Comparison of ENCODE assay signal across 36 cellular contexts in genomic region chrX:56089376-56089775, GRCh38.
"Had no signal": no experiment of that assay in that cellular context is flagged by ENCODE, and none has a peak within 500 bp of the region (broad histone marks: within the 10 kb centered on the region; RNA-seq: fewer than 3 reads in every experiment).

No MANE protein-coding gene starts in this region.

- H3K4me1 Mint-ChIP-seq: activated CD4-positive, alpha-beta T cell treated with anti-CD3 and anti-CD28 coated beads, Interleukin-2, amount 10 ng/mL, durations not matched to agents 24 days and 14 days; activated CD8-positive, alpha-beta memory T cell treated with anti-CD3 and anti-CD28 coated beads, Interleukin-2, amount 10 ng/mL, durations not matched to agents 7 days and 5 days; activated naive CD4-positive, alpha-beta T cell treated with anti-CD3 and anti-CD28 coated beads, Interleukin-2, amount 10 ng/mL, durations not matched to agents 7 days and 5 days; activated naive CD4-positive, alpha-beta T cell treated with anti-CD3 and anti-CD28 coated beads, Interleukin-2, amount 50 U/mL, for 24 hours; activated naive CD8-positive, alpha-beta T cell treated with anti-CD3 and anti-CD28 coated beads, Interleukin-2, amount 10 ng/mL, durations not matched to agents 7 days and 5 days; activated naive CD8-positive, alpha-beta T cell treated with anti-CD3 and anti-CD28 coated beads, Interleukin-2, amount 50 U/mL, for 24 hours; brain; central memory CD8-positive, alpha-beta T cell had no signal

- H3K36me3 Mint-ChIP-seq: activated CD4-positive, alpha-beta memory T cell treated with anti-CD3 and anti-CD28 coated beads for 36 hours; activated CD8-positive, alpha-beta memory T cell treated with anti-CD3 and anti-CD28 coated beads, Interleukin-2, amount 10 ng/mL, durations not matched to agents 7 days and 5 days; activated naive CD4-positive, alpha-beta T cell treated with anti-CD3 and anti-CD28 coated beads, Interleukin-2, amount 10 ng/mL, durations not matched to agents 7 days and 5 days; activated naive CD4-positive, alpha-beta T cell treated with anti-CD3 and anti-CD28 coated beads, Interleukin-2, amount 50 U/mL, for 24 hours; activated naive CD8-positive, alpha-beta T cell treated with anti-CD3 and anti-CD28 coated beads, Interleukin-2, amount 10 ng/mL, durations not matched to agents 7 days and 5 days; brain had no signal

- H3K27ac ChIP-seq: ascending aorta, cardiac muscle cell, VCaP had no signal

- H3K4me1 ChIP-seq: ascending aorta had no signal

- H3K27me3 ChIP-seq: ascending aorta, cardiac muscle cell had no signal

- H3K9me3 Mint-ChIP-seq: activated B cell treated with CpG ODN at 0.5 μM for 24 hours; activated CD4-positive, alpha-beta T cell treated with anti-CD3 and anti-CD28 coated beads, Interleukin-2, amount 10 ng/mL, durations not matched to agents 24 days and 14 days; activated naive CD4-positive, alpha-beta T cell treated with anti-CD3 and anti-CD28 coated beads, Interleukin-2, amount 10 ng/mL, durations not matched to agents 7 days and 5 days; activated naive CD4-positive, alpha-beta T cell treated with anti-CD3 and anti-CD28 coated beads, Interleukin-2, amount 50 U/mL, for 24 hours; activated naive CD8-positive, alpha-beta T cell treated with anti-CD3 and anti-CD28 coated beads, Interleukin-2, amount 50 U/mL, for 24 hours; activated T-cell treated with anti-CD3 and anti-CD28 coated beads, Interleukin-2, amount 50 U/mL, for 24 hours; activated T-helper 2 cell treated with anti-CD3 and anti-CD28 coated beads, Interferon-gamma antibody, Interleukin-2, Interleukin-4, amounts not matched to agents 10 μg/mL and 5 μg/mL and 100 μg/mL, durations not matched to agents 14 hours and 24 hours and 36 hours; central memory CD8-positive, alpha-beta T cell; T-helper 1 cell treated with Interleukin-12 subunit alpha and Interleukin-12 subunit beta and Interleukin-4 antibody, amounts not matched to agents 30 μg/mL and 1 μg/mL, for 36 hours; T-helper 2 cell treated with Interferon-gamma antibody and Interleukin-4, amounts not matched to agents 5 μg/mL and 100 μg/mL, for 36 hours had no signal

- ATAC-seq: activated CD8-positive, alpha-beta memory T cell treated with anti-CD3 and anti-CD28 coated beads, Interleukin-2, amount 10 ng/mL, durations not matched to agents 7 days and 5 days; activated CD8-positive, alpha-beta T cell treated with anti-CD3 and anti-CD28 coated beads, Interleukin-2, amount 10 ng/mL, durations not matched to agents 7 days and 5 days; activated naive CD8-positive, alpha-beta T cell treated with anti-CD3 and anti-CD28 coated beads, Interleukin-2, amount 50 U/mL, for 24 hours had no signal

- H3K4me3 ChIP-seq: ascending aorta, cardiac muscle cell had no signal

- H3K9me3 ChIP-seq: ascending aorta had no signal

- DNase-seq: activated B cell treated with CpG ODN at 0.5 μM for 24 hours; activated CD4-positive, alpha-beta memory T cell treated with anti-CD3 and anti-CD28 coated beads for 36 hours; activated CD4-positive, alpha-beta T cell treated with anti-CD3 and anti-CD28 coated beads for 4 hours; activated CD4-positive, alpha-beta T cell treated with anti-CD3 and anti-CD28 coated beads, Interleukin-2, amount 10 ng/mL, durations not matched to agents 24 days and 14 days; activated CD4-positive, alpha-beta T cell treated with anti-CD3 and anti-CD28 coated beads, Interleukin-2, amount 50 U/mL, for 1 hour; activated CD4-positive, alpha-beta T cell treated with anti-CD3 and anti-CD28 coated beads, Interleukin-2, amount 50 U/mL, for 4 hours; activated CD4-positive, CD25-positive, alpha-beta regulatory T cell treated with anti-CD3 and anti-CD28 coated beads, Interleukin-2, amount 50 U/mL, for 72 hours; activated CD8-positive, alpha-beta memory T cell treated with anti-CD3 and anti-CD28 coated beads for 24 hours; activated CD8-positive, alpha-beta memory T cell treated with anti-CD3 and anti-CD28 coated beads, Interleukin-2, amount 10 ng/mL, durations not matched to agents 7 days and 5 days; activated CD8-positive, alpha-beta memory T cell treated with anti-CD3 and anti-CD28 coated beads, Interleukin-2, amount 50 U/mL, for 48 hours; activated CD8-positive, alpha-beta T cell treated with anti-CD3 and anti-CD28 coated beads, Interleukin-2, amount 10 ng/mL, durations not matched to agents 7 days and 5 days; activated effector memory CD4-positive, alpha-beta T cell treated with Interleukin-2 at 50 U/mL for 16 hours; activated gamma-delta T cell; activated naive CD4-positive, alpha-beta T cell treated with anti-CD3 and anti-CD28 coated beads, Interleukin-2, amount 10 ng/mL, durations not matched to agents 7 days and 5 days; activated naive CD4-positive, alpha-beta T cell treated with Interleukin-2 at 50 U/mL for 16 hours; activated naive CD8-positive, alpha-beta T cell treated with anti-CD3 and anti-CD28 coated beads, Interleukin-2, amount 10 ng/mL, durations not matched to agents 7 days and 5 days; activated naive CD8-positive, alpha-beta T cell treated with anti-CD3 and anti-CD28 coated beads, Interleukin-2, amount 50 U/mL, for 24 hours; activated T-cell treated with anti-CD3 and anti-CD28 coated beads, Interleukin-2, amount 50 U/mL, for 24 hours; activated T-cell treated with anti-CD3 and anti-CD28 coated beads, Interleukin-2, amount 50 U/mL, for 48 hours; amygdala; anterior cingulate cortex; caudate nucleus; SW 1271; T-helper 1 cell; T-helper 2 cell; T-helper 9 cell had no signal

- H3K36me3 ChIP-seq: ascending aorta, cardiac muscle cell had no signal

- H3K27ac Mint-ChIP-seq: activated B cell treated with CpG ODN at 0.5 μM for 24 hours; activated CD4-positive, alpha-beta memory T cell treated with anti-CD3 and anti-CD28 coated beads for 36 hours; activated CD4-positive, alpha-beta T cell treated with anti-CD3 and anti-CD28 coated beads, Interleukin-2, amount 10 ng/mL, durations not matched to agents 24 days and 14 days; activated CD8-positive, alpha-beta memory T cell treated with anti-CD3 and anti-CD28 coated beads, Interleukin-2, amount 10 ng/mL, durations not matched to agents 7 days and 5 days; activated CD8-positive, alpha-beta T cell treated with anti-CD3 and anti-CD28 coated beads, Interleukin-2, amount 10 ng/mL, durations not matched to agents 7 days and 5 days; activated naive CD4-positive, alpha-beta T cell treated with anti-CD3 and anti-CD28 coated beads, Interleukin-2, amount 10 ng/mL, durations not matched to agents 7 days and 5 days; activated naive CD4-positive, alpha-beta T cell treated with anti-CD3 and anti-CD28 coated beads, Interleukin-2, amount 50 U/mL, for 24 hours; activated naive CD8-positive, alpha-beta T cell; activated naive CD8-positive, alpha-beta T cell treated with anti-CD3 and anti-CD28 coated beads, Interleukin-2, amount 10 ng/mL, durations not matched to agents 7 days and 5 days; activated naive CD8-positive, alpha-beta T cell treated with anti-CD3 and anti-CD28 coated beads, Interleukin-2, amount 50 U/mL, for 24 hours; activated T-cell treated with anti-CD3 and anti-CD28 coated beads, Interleukin-2, amount 50 U/mL, for 24 hours; activated T-helper 2 cell treated with anti-CD3 and anti-CD28 coated beads, Interferon-gamma antibody, Interleukin-2, Interleukin-4, amounts not matched to agents 10 μg/mL and 5 μg/mL and 100 μg/mL, durations not matched to agents 14 hours and 24 hours and 36 hours; brain; T-helper 1 cell treated with Interleukin-12 subunit alpha and Interleukin-12 subunit beta and Interleukin-4 antibody, amounts not matched to agents 30 μg/mL and 1 μg/mL, for 36 hours; T-helper 2 cell treated with Interferon-gamma antibody and Interleukin-4, amounts not matched to agents 5 μg/mL and 100 μg/mL, for 36 hours had no signal

- H3K27me3 Mint-ChIP-seq: activated B cell treated with CpG ODN at 0.5 μM for 24 hours; activated CD4-positive, alpha-beta memory T cell treated with anti-CD3 and anti-CD28 coated beads for 36 hours; activated CD4-positive, alpha-beta T cell treated with anti-CD3 and anti-CD28 coated beads, Interleukin-2, amount 10 ng/mL, durations not matched to agents 24 days and 14 days; activated CD8-positive, alpha-beta memory T cell treated with anti-CD3 and anti-CD28 coated beads, Interleukin-2, amount 10 ng/mL, durations not matched to agents 7 days and 5 days; activated naive CD4-positive, alpha-beta T cell treated with anti-CD3 and anti-CD28 coated beads, Interleukin-2, amount 10 ng/mL, durations not matched to agents 7 days and 5 days; activated naive CD4-positive, alpha-beta T cell treated with anti-CD3 and anti-CD28 coated beads, Interleukin-2, amount 50 U/mL, for 24 hours; activated naive CD8-positive, alpha-beta T cell; activated naive CD8-positive, alpha-beta T cell treated with anti-CD3 and anti-CD28 coated beads, Interleukin-2, amount 10 ng/mL, durations not matched to agents 7 days and 5 days; activated naive CD8-positive, alpha-beta T cell treated with anti-CD3 and anti-CD28 coated beads, Interleukin-2, amount 50 U/mL, for 24 hours; brain; central memory CD8-positive, alpha-beta T cell had no signal

- H3K4me3 Mint-ChIP-seq: activated B cell treated with CpG ODN at 0.5 μM for 24 hours; activated CD4-positive, alpha-beta memory T cell treated with anti-CD3 and anti-CD28 coated beads for 36 hours; activated CD4-positive, alpha-beta T cell treated with anti-CD3 and anti-CD28 coated beads, Interleukin-2, amount 10 ng/mL, durations not matched to agents 24 days and 14 days; activated CD8-positive, alpha-beta memory T cell treated with anti-CD3 and anti-CD28 coated beads, Interleukin-2, amount 10 ng/mL, durations not matched to agents 7 days and 5 days; activated CD8-positive, alpha-beta T cell treated with anti-CD3 and anti-CD28 coated beads, Interleukin-2, amount 10 ng/mL, durations not matched to agents 7 days and 5 days; activated naive CD4-positive, alpha-beta T cell treated with anti-CD3 and anti-CD28 coated beads, Interleukin-2, amount 10 ng/mL, durations not matched to agents 7 days and 5 days; activated naive CD4-positive, alpha-beta T cell treated with anti-CD3 and anti-CD28 coated beads, Interleukin-2, amount 50 U/mL, for 24 hours; activated naive CD8-positive, alpha-beta T cell; activated naive CD8-positive, alpha-beta T cell treated with anti-CD3 and anti-CD28 coated beads, Interleukin-2, amount 10 ng/mL, durations not matched to agents 7 days and 5 days; activated naive CD8-positive, alpha-beta T cell treated with anti-CD3 and anti-CD28 coated beads, Interleukin-2, amount 50 U/mL, for 24 hours; activated T-cell treated with anti-CD3 and anti-CD28 coated beads, Interleukin-2, amount 50 U/mL, for 24 hours; brain; central memory CD8-positive, alpha-beta T cell; T-helper 1 cell treated with Interleukin-12 subunit alpha and Interleukin-12 subunit beta and Interleukin-4 antibody, amounts not matched to agents 30 μg/mL and 1 μg/mL, for 36 hours; T-helper 2 cell treated with Interferon-gamma antibody and Interleukin-4, amounts not matched to agents 5 μg/mL and 100 μg/mL, for 36 hours had no signal
